8 cellular contexts compared by ENCODE assay signal in genomic region chr10:112249722-112250121, GRCh38. TPM values are rescaled to one million over a fixed set of nuclear protein-coding genes. Genes with fewer than 3 reads are reported as not detected.
"Had no signal": no experiment of that assay in that cellular context is flagged by ENCODE, and none has a peak within 500 bp of the region (broad histone marks: within the 10 kb centered on the region; RNA-seq: fewer than 3 reads in every experiment).

No MANE protein-coding gene starts in this region.

- H3K4me3 ChIP-seq: GM12878 had no signal

- FAIRE-seq: G401.6, GM12878, GM12891, GM12892, GM18507, GM19239 had no signal

- ATAC-seq: GM12878 had no signal

- DNase-seq: GDM1, GF-D8 had no signal

RNA-seq across cellular contexts. Expression of gene TECTB, which starts 33.5 kb away (rescaled TPM):
- total RNA-seq: GM12878 had no signal
- polyA plus RNA-seq: GM12878 had no signal
